In the genomic region with DNA sequence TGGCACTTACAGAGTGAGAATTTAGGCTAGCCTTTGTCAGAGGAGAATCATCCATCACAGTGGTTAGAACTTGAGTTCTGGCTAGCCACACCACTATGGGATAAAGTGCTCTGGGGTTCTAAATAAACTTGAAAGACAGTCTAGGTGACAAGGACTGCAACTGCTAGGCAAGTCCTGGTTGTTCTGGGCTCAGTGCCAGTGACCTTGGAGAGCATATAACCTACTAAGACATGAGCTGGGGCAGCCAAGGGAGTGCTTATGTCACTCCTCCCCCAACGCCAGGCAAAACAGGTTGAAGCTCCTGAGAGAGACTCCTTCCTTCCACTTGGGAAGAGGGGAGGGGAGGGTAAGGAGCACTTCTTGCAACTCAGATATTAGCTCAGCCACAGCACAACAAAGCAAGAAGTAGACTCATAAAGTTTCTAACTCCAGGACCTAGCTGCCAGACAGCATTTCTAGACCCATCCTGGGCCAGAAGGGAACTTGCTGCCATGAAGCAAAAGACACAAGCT, we compare ENCODE assay signal across 12 cellular contexts.
"Had no signal": no experiment of that assay in that cellular context is flagged by ENCODE, and none has a peak within 500 bp of the region (broad histone marks: within the 10 kb centered on the region; RNA-seq: fewer than 3 reads in every experiment).

No MANE protein-coding gene starts in this region.

- H3K9me3 ChIP-seq: colonic mucosa, ovary had no signal

- H3K27ac ChIP-seq: ascending aorta, colonic mucosa, ovary had no signal

- DNase-seq: activated CD4-positive, alpha-beta memory T cell treated with anti-CD3 and anti-CD28 coated beads for 36 hours; activated CD4-positive, alpha-beta T cell treated with anti-CD3 and anti-CD28 coated beads for 1 hour; activated gamma-delta T cell; activated T-cell treated with anti-CD3 and anti-CD28 coated beads, Interleukin-2, amount 50 U/mL, for 4 hours; colonic mucosa; foreskin melanocyte; head of caudate nucleus; ovary; stimulated activated CD4-positive, alpha-beta T cell treated with anti-CD3 and anti-CD28 coated beads, Interleukin-2, amount 100 ng/mL, for 48 hours; T-helper 9 cell had no signal

- H3K4me3 ChIP-seq: ascending aorta, colonic mucosa, ovary had no signal

- ATAC-seq: activated T-cell treated with anti-CD3 and anti-CD28 coated beads, Interleukin-2, amount 50 U/mL, for 4 hours had no signal

- H3K27me3 ChIP-seq: ascending aorta, colonic mucosa, ovary had no signal

- FAIRE-seq: urothelium cell line had no signal

- H3K4me1 ChIP-seq: ascending aorta, colonic mucosa had no signal

- H3K36me3 ChIP-seq: ascending aorta, colonic mucosa, ovary had no signal
